ENCODE assay signal across 11 cellular contexts in genomic region chr17:49645654-49646053, GRCh38. TPM values are rescaled to one million over a fixed set of nuclear protein-coding genes. Genes with fewer than 3 reads are reported as not detected.
A peak's percentile ranks its signal among the peaks of the same experiment; 100 is the strongest.
DNase-seq lines count a peak whose midpoint lies in the region; ATAC-seq and TF ChIP-seq lines count a peak whose summit lies in the region.
"Had no signal": no experiment of that assay in that cellular context is flagged by ENCODE, and none has a peak within 500 bp of the region (broad histone marks: within the 10 kb centered on the region; RNA-seq: fewer than 3 reads in every experiment).

No MANE protein-coding gene starts in this region.

- H3K9me3 ChIP-seq in HCT116 (ENCODE audit: control insufficient read depth in 1 of 2, insufficient read depth in 1 of 2, low read depth in 1 of 2, low read length in 2 of 2): no peaks in the 10 kb centered on the region
- H3K9me3 ChIP-seq in gastroesophageal sphincter: no peaks in the 10 kb centered on the region
- H3K9me3 ChIP-seq in smooth muscle cell (replicated peaks; ENCODE audit: low read depth): no peaks in the 10 kb centered on the region

- H3K4me2 ChIP-seq in HCT116 (ENCODE audit: low read length): peak overlapping the region; percentile 72
- peak overlapping the region; percentile 69 for H3K4me2 ChIP-seq in smooth muscle cell

- peaks cover 15% of the 10 kb centered on the region for H3F3A ChIP-seq in smooth muscle cell (ENCODE audit: low read depth)

- H2AFZ ChIP-seq in HCT116 (ENCODE audit: low read depth, low read length, poor library complexity, severe bottlenecking) (no peak overlapping the region), smooth muscle cell (ENCODE audit: low read depth) (no peak overlapping the region)
- H2AFZ ChIP-seq: PC-9 had no signal

- intact Hi-C loops in HCT116 (cut with micrococcal nuclease): no loop called here
- intact Hi-C loops in activated B cell treated with CpG ODN at 0.5 μM for 24 hours (cut with micrococcal nuclease): no loop called here

- H3K79me2 ChIP-seq in HCT116 (ENCODE audit: insufficient read depth, low read length): peaks cover 68% of the 10 kb centered on the region
- peaks cover 66% of the 10 kb centered on the region for H3K79me2 ChIP-seq in smooth muscle cell (ENCODE audit: low read depth)

- no peak overlapping the region for H3K4me3 Mint-ChIP-seq in activated B cell treated with CpG ODN at 0.5 μM for 24 hours

- no peaks in the 10 kb centered on the region for H3K9me3 Mint-ChIP-seq in activated B cell treated with CpG ODN at 0.5 μM for 24 hours

- no peaks in the 10 kb centered on the region for H3K9me2 ChIP-seq in HCT116 (ENCODE audit: insufficient read depth)

- no peak for TF ChIP-seq POLR2A in HCT116 (IDR thresholded peaks at IDR 0.05; ENCODE audit: borderline replicate concordance, extremely low read depth, insufficient read depth, insufficient read length)
- TF ChIP-seq POLR2A in gastroesophageal sphincter (IDR thresholded peaks at IDR 0.05): no peak

- peak overlapping the region; percentile 46 for H3K9ac ChIP-seq in HCT116 (ENCODE audit: low read length)
- H3K9ac ChIP-seq in smooth muscle cell (ENCODE audit: low read depth): peak overlapping the region; percentile 50

- H3K4me3 ChIP-seq in HCT116 (replicated peaks in 1 of 2; ENCODE audit: low read depth in 1 of 2, low read length in 2 of 2) (peak overlapping the region; percentile 16 to 49), gastroesophageal sphincter (peak overlapping the region; percentile 47 to 49), smooth muscle cell (no peak overlapping the region)
- H3K4me3 ChIP-seq: PC-9 had no signal

- TF ChIP-seq CTCF in HCT116 (IDR thresholded peaks at IDR 0.05 in 2 of 3, conservative IDR thresholded peaks at IDR 0.05 in 1 of 3; ENCODE audit: borderline replicate concordance in 1 of 3, insufficient read depth in 1 of 3, low read depth in 2 of 3, low read length in 2 of 3): no peak
- no peak for TF ChIP-seq CTCF in activated B cell treated with CpG ODN at 0.5 μM for 24 hours (IDR thresholded peaks at IDR 0.05)
- TF ChIP-seq CTCF in gastroesophageal sphincter (IDR thresholded peaks at IDR 0.05): no peak
- TF ChIP-seq CTCF in smooth muscle cell (IDR thresholded peaks at IDR 0.05; ENCODE audit: borderline replicate concordance, insufficient read depth, poor library complexity, severe bottlenecking): no peak

- no peak for TF ChIP-seq RAD21 in HCT116 (IDR thresholded peaks at IDR 0.05; ENCODE audit: low read depth)

- H3K4me1 Mint-ChIP-seq in activated B cell treated with CpG ODN at 0.5 μM for 24 hours: peaks cover 29% of the 10 kb centered on the region

- RAD21 ChIA-PET in HCT116 (lab: Charles Lee; ENCODE audit: low non-redundant PET in 1 of 2, low total read pairs in 2 of 2, uncharacterized antibody in 2 of 2, unreplicated experiment in 2 of 2): no interaction called here

- no peak for TF ChIP-seq EP300 in gastroesophageal sphincter (IDR thresholded peaks at IDR 0.05)

- POLR2A ChIA-PET in HCT116 (lab: Charles Lee): interaction anchor here (1.2 to 2.0 kb wide), 5 partner anchors 8 to 32 kb away, joined by 3 to 8 read pairs (median 5); partner anchors contain the start of gene SPOP
- POLR2A ChIA-PET in activated B cell treated with CpG ODN at 0.5 μM for 24 hours (lab: Charles Lee): interaction anchor here (1.3 kb wide), 1 partner anchor 32 kb away, joined by 4 read pairs; the partner anchor contains the start of gene SPOP

- H3K27ac Mint-ChIP-seq in activated B cell treated with CpG ODN at 0.5 μM for 24 hours: peak overlapping the region; percentile 13

- WGBS in gastroesophageal sphincter (ENCODE audit: low coverage in 1 of 2), 2 donors: 0 to 15% methylated on average over 1 of the region's 1 CpG
- 50% methylated on average over 1 of the region's 1 CpG for WGBS in smooth muscle cell (ENCODE audit: low lambda C conversion rate)

- H3K36me3 Mint-ChIP-seq in activated B cell treated with CpG ODN at 0.5 μM for 24 hours (ENCODE audit: low read depth): peaks cover 5% of the 10 kb centered on the region

- H3K36me3 ChIP-seq in HCT116 (ENCODE audit: control insufficient read depth in 1 of 2, insufficient read depth in 2 of 2, low read length in 2 of 2): no peaks in the 10 kb centered on the region
- H3K36me3 ChIP-seq in gastroesophageal sphincter: no peaks in the 10 kb centered on the region
- no peaks in the 10 kb centered on the region for H3K36me3 ChIP-seq in smooth muscle cell (ENCODE audit: low read depth)

- CTCF ChIA-PET in HCT116 (lab: Charles Lee) (interaction anchor here (1.2 to 2.8 kb wide), 3 partner anchors 76 to 90 kb away, joined by 3 to 16 read pairs (median 5); no protein-coding TSS in a partner anchor), activated B cell treated with CpG ODN at 0.5 μM for 24 hours (lab: Charles Lee) (no interaction called here)

- BruUV-seq in HCT116 (replicated peaks; lab: Mats Ljungman, UMichigan): no TSS peak

- H3K27me3 Mint-ChIP-seq in activated B cell treated with CpG ODN at 0.5 μM for 24 hours: no peaks in the 10 kb centered on the region

- H3K4me1 ChIP-seq in HCT116 (ENCODE audit: control insufficient read depth in 1 of 2, insufficient read depth in 2 of 2, low read length in 2 of 2) (peaks cover 42 to 48% of the 10 kb centered on the region in 2 experiments), gastroesophageal sphincter (peaks cover 6 to 94% (median 7%) of the 10 kb centered on the region in 3 donors), smooth muscle cell (ENCODE audit: low read depth) (peaks cover 11% of the 10 kb centered on the region)

- DNase-seq in HCT116 (ENCODE audit: low read depth, low spot score) (no peak), activated B cell treated with CpG ODN at 0.5 μM for 24 hours (no peak), smooth muscle cell (lab: John Stamatoyannopoulos, UW; ENCODE audit: unreplicated experiment) (no peak), T-helper 9 cell (no peak)
- no peak for DNase-seq in NK-92 treated with Interleukin-12 subunit alpha and Interleukin-12 subunit beta, amount 100 ng/mL, for 24 hours (lab: John Stamatoyannopoulos, UW)
- DNase-seq: activated gamma-delta T cell treated with Interleukin-2 at 50 U/mL for 16 hours, NCI-H2081 treated with DMSO at 0.1 percent for 48 hours, posterior cingulate gyrus had no signal

- H3K27ac ChIP-seq in HCT116 (ENCODE audit: low read depth, low read length): peak overlapping the region; percentile 93
- H3K27ac ChIP-seq in gastroesophageal sphincter: peak overlapping the region; percentile 84 to 100 (median 90)
- peak overlapping the region; percentile 86 for H3K27ac ChIP-seq in smooth muscle cell (ENCODE audit: low read depth)

- ATAC-seq in HCT116 (no peak), activated B cell treated with CpG ODN at 0.5 μM for 24 hours (ENCODE audit: low read depth) (no peak), gastroesophageal sphincter (no peak), GM18909 (IDR thresholded peaks at IDR 0.05; ENCODE audit: poor library complexity, unreplicated experiment) (no peak)

- H4K20me1 ChIP-seq in HCT116 (ENCODE audit: insufficient read depth) (no peaks in the 10 kb centered on the region), smooth muscle cell (ENCODE audit: low read depth) (peaks cover 66% of the 10 kb centered on the region)

- H3K27me3 ChIP-seq in HCT116 (ENCODE audit: insufficient read depth, low read length): no peaks in the 10 kb centered on the region
- no peaks in the 10 kb centered on the region for H3K27me3 ChIP-seq in gastroesophageal sphincter
- no peaks in the 10 kb centered on the region for H3K27me3 ChIP-seq in smooth muscle cell (ENCODE audit: low read depth)

TF ChIP-seq in HCT116, 20 proteins besides CTCF, POLR2A, EP300 and RAD21:
- no peak for TF ChIP-seq REST (IDR thresholded peaks at IDR 0.05; ENCODE audit: low read depth)
- TF ChIP-seq SIN3A (IDR thresholded peaks at IDR 0.05; ENCODE audit: low read depth): no peak
- no peak for TF ChIP-seq MAX (IDR thresholded peaks at IDR 0.05)
- TF ChIP-seq FOSL1 (IDR thresholded peaks at IDR 0.05; ENCODE audit: low read depth): no peak
- TF ChIP-seq EGR1 (IDR thresholded peaks at IDR 0.05; ENCODE audit: low read depth): no peak

RNA-seq across cellular contexts. Expression of gene SPOP, which starts 32.2 kb away (rescaled TPM):
- total RNA-seq in HCT116 (2021; ENCODE audit: unreplicated experiment) (85.1 TPM), activated B cell treated with CpG ODN at 0.5 μM for 24 hours (57.4 and 65.8 TPM in 2 replicates), gastroesophageal sphincter (100 to 1,000 TPM; 159 to 268 (median 176) TPM), smooth muscle cell (36.5 and 55.0 TPM in 2 replicates)
- 49.0 and 63.9 TPM in 2 replicates for polyA plus RNA-seq in HCT116 (2012)
- polyA plus RNA-seq in smooth muscle cell: 54.9 and 69.8 TPM in 2 replicates
